In genomic region chr7:51104278-51104677, GRCh38 we compare ENCODE assay signal across 31 cellular contexts.
"Had no signal": no experiment of that assay in that cellular context is flagged by ENCODE, and none has a peak within 500 bp of the region (broad histone marks: within the 10 kb centered on the region; RNA-seq: fewer than 3 reads in every experiment).

No MANE protein-coding gene starts in this region.

- H3K27ac ChIP-seq: neural progenitor cell, ovary, parathyroid adenoma, psoas muscle, skin epidermis, spleen, suprapubic skin, testis, tibial artery, transverse colon, upper lobe of right lung, uterus had no signal

- H3K27ac Mint-ChIP-seq: natural killer cell; nephron; neural progenitor cell; progenitor cell of endocrine pancreas; stimulated activated memory B cell treated with anti-CD40 and anti-IgM and Interleukin-4, amounts not matched to agents 10 μg/mL and 1 μg/mL and 100 μg/mL, for 72 hours; type B pancreatic cell had no signal

- H3K36me3 ChIP-seq: neural progenitor cell, ovary, spleen, suprapubic skin, tibial artery, transverse colon, upper lobe of right lung, uterus had no signal

- H3K27me3 ChIP-seq: neural progenitor cell, ovary, spleen, suprapubic skin, testis, tibial artery, transverse colon, upper lobe of right lung, uterus had no signal

- H3K9me3 ChIP-seq: ovary, psoas muscle, spleen, suprapubic skin, testis, tibial artery, transverse colon, upper lobe of right lung, uterus had no signal

- H3K36me3 Mint-ChIP-seq: natural killer cell; neural progenitor cell; stimulated activated memory B cell treated with anti-CD40 and anti-IgM and Interleukin-4, amounts not matched to agents 10 μg/mL and 1 μg/mL and 100 μg/mL, for 72 hours; type B pancreatic cell had no signal

- H3K9me3 Mint-ChIP-seq: natural killer cell; stimulated activated memory B cell treated with anti-CD40 and anti-IgM and Interleukin-4, amounts not matched to agents 10 μg/mL and 1 μg/mL and 100 μg/mL, for 72 hours; stimulated activated naive CD8-positive, alpha-beta T cell treated with anti-CD3 and anti-CD28 coated beads, Interleukin-15, amount 100 ng/mL, for 72 hours; type B pancreatic cell had no signal

- H3K4me3 Mint-ChIP-seq: natural killer cell; nephron; neural progenitor cell; stimulated activated memory B cell treated with anti-CD40 and anti-IgM and Interleukin-4, amounts not matched to agents 10 μg/mL and 1 μg/mL and 100 μg/mL, for 72 hours; stimulated activated naive CD8-positive, alpha-beta T cell treated with anti-CD3 and anti-CD28 coated beads, Interleukin-15, amount 100 ng/mL, for 72 hours; type B pancreatic cell had no signal

- H3K27me3 Mint-ChIP-seq: progenitor cell of endocrine pancreas; stimulated activated memory B cell treated with anti-CD40 and anti-IgM and Interleukin-4, amounts not matched to agents 10 μg/mL and 1 μg/mL and 100 μg/mL, for 72 hours; stimulated activated naive CD8-positive, alpha-beta T cell treated with anti-CD3 and anti-CD28 coated beads, Interleukin-15, amount 100 ng/mL, for 72 hours; type B pancreatic cell had no signal

- H3K4me1 ChIP-seq: neural progenitor cell, parathyroid adenoma, psoas muscle, spleen, suprapubic skin, testis, tibial artery, transverse colon, upper lobe of right lung, uterus had no signal

- H3K79me2 ChIP-seq: parathyroid adenoma had no signal

- H3K4me1 Mint-ChIP-seq: natural killer cell; nephron; stimulated activated memory B cell treated with anti-CD40 and anti-IgM and Interleukin-4, amounts not matched to agents 10 μg/mL and 1 μg/mL and 100 μg/mL, for 72 hours; stimulated activated naive CD8-positive, alpha-beta T cell treated with anti-CD3 and anti-CD28 coated beads, Interleukin-15, amount 100 ng/mL, for 72 hours had no signal

- H2AFZ ChIP-seq: neural progenitor cell, parathyroid adenoma had no signal

- H3K4me3 ChIP-seq: neural progenitor cell, ovary, psoas muscle, skin epidermis, smooth muscle cell, spleen, suprapubic skin, testis, tibial artery, transverse colon, upper lobe of right lung, uterus had no signal

- ATAC-seq: natural killer cell; psoas muscle; right cardiac atrium; sciatic nerve; stimulated activated memory B cell treated with anti-CD40 and anti-IgM and Interleukin-4, amounts not matched to agents 10 μg/mL and 1 μg/mL and 100 μg/mL, for 72 hours; stimulated activated naive CD8-positive, alpha-beta T cell treated with anti-CD3 and anti-CD28 coated beads, Interleukin-15, amount 100 ng/mL, for 72 hours; stimulated activated naive CD8-positive, alpha-beta T cell treated with anti-CD3 and anti-CD28 coated beads, Interleukin-15, Interleukin-2, amounts not matched to agents 100 U/mL and 50 U/mL, for 24 hours; upper lobe of right lung had no signal

- H3K9ac ChIP-seq: neural progenitor cell, parathyroid adenoma had no signal

- H3K4me2 ChIP-seq: neural progenitor cell, smooth muscle cell had no signal

- DNase-seq: natural killer cell; occipital lobe; ovary; posterior cingulate gyrus; psoas muscle; right cardiac atrium; spleen; stimulated activated CD4-positive, alpha-beta T cell treated with anti-CD3 and anti-CD28 coated beads, Interleukin-12 subunit alpha, Interleukin-12 subunit beta, amount 100 ng/mL, for 4 hours; stimulated activated CD4-positive, alpha-beta T cell treated with anti-CD3 and anti-CD28 coated beads, Interleukin-1b, Interleukin-23, amount 100 ng/mL, for 48 hours; stimulated activated CD4-positive, alpha-beta T cell treated with anti-CD3 and anti-CD28 coated beads, Interleukin-4, amount 100 ng/mL, for 1 hour; stimulated activated CD4-positive, alpha-beta T cell treated with anti-CD3 and anti-CD28 coated beads, Interleukin-4, amount 100 ng/mL, for 4 hours; stimulated activated CD8-positive, alpha-beta memory T cell treated with anti-CD3 and anti-CD28 coated beads, Interleukin-4, amount 100 ng/mL, for 48 hours; stimulated activated naive CD4-positive, alpha-beta T cell; stimulated activated naive CD8-positive, alpha-beta T cell treated with anti-CD3 and anti-CD28 coated beads, Interleukin-15, amount 100 ng/mL, for 72 hours; stimulated activated naive CD8-positive, alpha-beta T cell treated with anti-CD3 and anti-CD28 coated beads, Interleukin-15, Interleukin-2, amounts not matched to agents 100 U/mL and 50 U/mL, for 24 hours; substantia nigra; testis; tibial artery; transverse colon; upper lobe of right lung; uterus had no signal
